2 cellular contexts compared by ENCODE assay signal in the genomic region with DNA sequence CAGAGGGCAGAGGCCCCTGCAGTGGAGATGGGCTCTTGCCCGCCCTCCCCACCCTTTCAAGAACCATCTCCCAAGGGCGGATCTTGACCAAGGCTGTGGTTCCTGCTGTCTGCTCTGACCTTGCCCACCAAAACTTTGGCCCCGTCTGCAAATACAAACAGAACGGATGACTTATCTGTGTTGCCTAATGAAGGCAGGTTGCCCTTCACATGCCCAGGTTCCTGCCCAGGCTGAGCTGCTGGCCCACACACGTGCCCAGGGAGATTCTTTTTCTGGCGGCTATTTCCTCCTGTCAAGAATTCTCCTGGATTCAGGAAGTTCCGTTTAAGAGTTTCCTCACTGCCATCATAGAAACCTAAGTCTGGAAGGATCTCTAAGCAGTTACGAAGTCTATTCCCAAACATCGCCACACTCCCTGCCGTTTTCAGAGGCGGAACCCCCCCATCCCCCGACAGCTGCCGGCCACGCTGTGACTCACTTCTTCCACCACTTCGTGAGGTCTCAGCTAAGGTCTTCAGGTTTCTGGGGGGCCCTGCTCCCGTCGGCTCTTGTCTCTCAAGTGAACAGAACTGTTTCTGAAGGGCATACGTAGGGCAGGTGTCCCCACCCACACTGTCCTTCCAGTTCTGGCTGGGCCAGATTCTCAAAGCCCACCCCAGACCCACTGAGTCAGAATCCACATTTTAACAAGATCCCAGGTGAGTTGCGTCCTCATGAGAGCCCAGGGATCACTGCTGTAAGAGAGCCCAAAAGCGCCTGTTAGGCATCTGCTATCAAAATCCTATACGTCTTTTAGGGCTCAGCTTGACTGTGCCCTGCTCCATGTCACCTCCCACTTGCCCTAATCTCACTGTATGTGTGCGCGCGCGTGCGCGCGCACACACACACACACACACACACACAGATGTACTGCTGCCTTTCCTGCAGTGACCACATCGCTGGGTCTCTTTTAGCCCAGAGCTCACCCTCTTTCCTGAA.
A peak's percentile ranks its signal among the peaks of the same experiment; 100 is the strongest.
TF ChIP-seq lines count a peak whose summit lies in the region.

No MANE protein-coding gene starts in this region.

TF ChIP-seq in GM23338, 12 proteins besides CTCF, POLR2A, EP300 and RAD21 (continues in another document):
- TF ChIP-seq EZH2 (IDR thresholded peaks at IDR 0.05; ENCODE audit: low read depth, unreplicated experiment) = no peak
- no peak for TF ChIP-seq JUNB (IDR thresholded peaks at IDR 0.05; ENCODE audit: unreplicated experiment)
- no peak for TF ChIP-seq ZNF331 (CRISPR knock-in tag; IDR thresholded peaks at IDR 0.05; ENCODE audit: low read depth)
- no peak for TF ChIP-seq STAT1 (IDR thresholded peaks at IDR 0.05; ENCODE audit: unreplicated experiment)
- no peak for TF ChIP-seq NANOG (IDR thresholded peaks at IDR 0.05; ENCODE audit: borderline replicate concordance)
- no peak for TF ChIP-seq CREB1 (CRISPR knock-in tag; IDR thresholded peaks at IDR 0.05; ENCODE audit: low read depth)
- no peak for TF ChIP-seq POLR2AphosphoS5 (IDR thresholded peaks at IDR 0.05; ENCODE audit: low read depth)
- TF ChIP-seq ZNF114 (CRISPR knock-in tag; IDR thresholded peaks at IDR 0.05) = no peak
- TF ChIP-seq, protein P1, sequence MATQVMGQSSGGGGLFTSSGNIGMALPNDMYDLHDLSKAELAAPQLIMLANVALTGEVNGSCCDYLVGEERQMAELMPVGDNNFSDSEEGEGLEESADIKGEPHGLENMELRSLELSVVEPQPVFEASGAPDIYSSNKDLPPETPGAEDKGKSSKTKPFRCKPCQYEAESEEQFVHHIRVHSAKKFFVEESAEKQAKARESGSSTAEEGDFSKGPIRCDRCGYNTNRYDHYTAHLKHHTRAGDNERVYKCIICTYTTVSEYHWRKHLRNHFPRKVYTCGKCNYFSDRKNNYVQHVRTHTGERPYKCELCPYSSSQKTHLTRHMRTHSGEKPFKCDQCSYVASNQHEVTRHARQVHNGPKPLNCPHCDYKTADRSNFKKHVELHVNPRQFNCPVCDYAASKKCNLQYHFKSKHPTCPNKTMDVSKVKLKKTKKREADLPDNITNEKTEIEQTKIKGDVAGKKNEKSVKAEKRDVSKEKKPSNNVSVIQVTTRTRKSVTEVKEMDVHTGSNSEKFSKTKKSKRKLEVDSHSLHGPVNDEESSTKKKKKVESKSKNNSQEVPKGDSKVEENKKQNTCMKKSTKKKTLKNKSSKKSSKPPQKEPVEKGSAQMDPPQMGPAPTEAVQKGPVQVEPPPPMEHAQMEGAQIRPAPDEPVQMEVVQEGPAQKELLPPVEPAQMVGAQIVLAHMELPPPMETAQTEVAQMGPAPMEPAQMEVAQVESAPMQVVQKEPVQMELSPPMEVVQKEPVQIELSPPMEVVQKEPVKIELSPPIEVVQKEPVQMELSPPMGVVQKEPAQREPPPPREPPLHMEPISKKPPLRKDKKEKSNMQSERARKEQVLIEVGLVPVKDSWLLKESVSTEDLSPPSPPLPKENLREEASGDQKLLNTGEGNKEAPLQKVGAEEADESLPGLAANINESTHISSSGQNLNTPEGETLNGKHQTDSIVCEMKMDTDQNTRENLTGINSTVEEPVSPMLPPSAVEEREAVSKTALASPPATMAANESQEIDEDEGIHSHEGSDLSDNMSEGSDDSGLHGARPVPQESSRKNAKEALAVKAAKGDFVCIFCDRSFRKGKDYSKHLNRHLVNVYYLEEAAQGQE (IDR thresholded peaks at IDR 0.05; ENCODE audit: unreplicated experiment) = no peak
- no peak for TF ChIP-seq EZH2phosphoT487 (IDR thresholded peaks at IDR 0.05; ENCODE audit: unreplicated experiment)
- TF ChIP-seq, protein P2, sequence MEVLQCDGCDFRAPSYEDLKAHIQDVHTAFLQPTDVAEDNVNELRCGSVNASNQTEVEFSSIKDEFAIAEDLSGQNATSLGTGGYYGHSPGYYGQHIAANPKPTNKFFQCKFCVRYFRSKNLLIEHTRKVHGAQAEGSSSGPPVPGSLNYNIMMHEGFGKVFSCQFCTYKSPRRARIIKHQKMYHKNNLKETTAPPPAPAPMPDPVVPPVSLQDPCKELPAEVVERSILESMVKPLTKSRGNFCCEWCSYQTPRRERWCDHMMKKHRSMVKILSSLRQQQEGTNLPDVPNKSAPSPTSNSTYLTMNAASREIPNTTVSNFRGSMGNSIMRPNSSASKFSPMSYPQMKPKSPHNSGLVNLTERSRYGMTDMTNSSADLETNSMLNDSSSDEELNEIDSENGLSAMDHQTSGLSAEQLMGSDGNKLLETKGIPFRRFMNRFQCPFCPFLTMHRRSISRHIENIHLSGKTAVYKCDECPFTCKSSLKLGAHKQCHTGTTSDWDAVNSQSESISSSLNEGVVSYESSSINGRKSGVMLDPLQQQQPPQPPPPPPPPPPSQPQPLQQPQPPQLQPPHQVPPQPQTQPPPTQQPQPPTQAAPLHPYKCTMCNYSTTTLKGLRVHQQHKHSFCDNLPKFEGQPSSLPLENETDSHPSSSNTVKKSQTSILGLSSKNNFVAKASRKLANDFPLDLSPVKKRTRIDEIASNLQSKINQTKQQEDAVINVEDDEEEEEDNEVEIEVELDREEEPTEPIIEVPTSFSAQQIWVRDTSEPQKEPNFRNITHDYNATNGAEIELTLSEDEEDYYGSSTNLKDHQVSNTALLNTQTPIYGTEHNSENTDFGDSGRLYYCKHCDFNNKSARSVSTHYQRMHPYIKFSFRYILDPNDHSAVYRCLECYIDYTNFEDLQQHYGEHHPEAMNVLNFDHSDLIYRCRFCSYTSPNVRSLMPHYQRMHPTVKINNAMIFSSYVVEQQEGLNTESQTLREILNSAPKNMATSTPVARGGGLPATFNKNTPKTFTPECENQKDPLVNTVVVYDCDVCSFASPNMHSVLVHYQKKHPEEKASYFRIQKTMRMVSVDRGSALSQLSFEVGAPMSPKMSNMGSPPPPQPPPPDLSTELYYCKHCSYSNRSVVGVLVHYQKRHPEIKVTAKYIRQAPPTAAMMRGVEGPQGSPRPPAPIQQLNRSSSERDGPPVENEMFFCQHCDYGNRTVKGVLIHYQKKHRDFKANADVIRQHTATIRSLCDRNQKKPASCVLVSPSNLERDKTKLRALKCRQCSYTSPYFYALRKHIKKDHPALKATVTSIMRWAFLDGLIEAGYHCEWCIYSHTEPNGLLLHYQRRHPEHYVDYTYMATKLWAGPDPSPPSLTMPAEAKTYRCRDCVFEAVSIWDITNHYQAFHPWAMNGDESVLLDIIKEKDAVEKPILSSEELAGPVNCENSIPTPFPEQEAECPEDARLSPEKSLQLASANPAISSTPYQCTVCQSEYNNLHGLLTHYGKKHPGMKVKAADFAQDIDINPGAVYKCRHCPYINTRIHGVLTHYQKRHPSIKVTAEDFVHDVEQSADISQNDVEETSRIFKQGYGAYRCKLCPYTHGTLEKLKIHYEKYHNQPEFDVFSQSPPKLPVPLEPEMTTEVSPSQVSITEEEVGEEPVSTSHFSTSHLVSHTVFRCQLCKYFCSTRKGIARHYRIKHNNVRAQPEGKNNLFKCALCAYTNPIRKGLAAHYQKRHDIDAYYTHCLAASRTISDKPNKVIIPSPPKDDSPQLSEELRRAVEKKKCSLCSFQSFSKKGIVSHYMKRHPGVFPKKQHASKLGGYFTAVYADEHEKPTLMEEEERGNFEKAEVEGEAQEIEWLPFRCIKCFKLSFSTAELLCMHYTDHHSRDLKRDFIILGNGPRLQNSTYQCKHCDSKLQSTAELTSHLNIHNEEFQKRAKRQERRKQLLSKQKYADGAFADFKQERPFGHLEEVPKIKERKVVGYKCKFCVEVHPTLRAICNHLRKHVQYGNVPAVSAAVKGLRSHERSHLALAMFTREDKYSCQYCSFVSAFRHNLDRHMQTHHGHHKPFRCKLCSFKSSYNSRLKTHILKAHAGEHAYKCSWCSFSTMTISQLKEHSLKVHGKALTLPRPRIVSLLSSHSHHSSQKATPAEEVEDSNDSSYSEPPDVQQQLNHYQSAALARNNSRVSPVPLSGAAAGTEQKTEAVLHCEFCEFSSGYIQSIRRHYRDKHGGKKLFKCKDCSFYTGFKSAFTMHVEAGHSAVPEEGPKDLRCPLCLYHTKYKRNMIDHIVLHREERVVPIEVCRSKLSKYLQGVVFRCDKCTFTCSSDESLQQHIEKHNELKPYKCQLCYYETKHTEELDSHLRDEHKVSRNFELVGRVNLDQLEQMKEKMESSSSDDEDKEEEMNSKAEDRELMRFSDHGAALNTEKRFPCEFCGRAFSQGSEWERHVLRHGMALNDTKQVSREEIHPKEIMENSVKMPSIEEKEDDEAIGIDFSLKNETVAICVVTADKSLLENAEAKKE (CRISPR knock-in tag; IDR thresholded peaks at IDR 0.05) = no peak

TF ChIP-seq in H1, 55 proteins besides CTCF, POLR2A, EP300 and RAD21:
- TF ChIP-seq TAF1 (IDR thresholded peaks at IDR 0.05; ENCODE audit: low read depth, low read length) (no peak), KDM4A (IDR thresholded peaks at IDR 0.05; ENCODE audit: low read depth, low read length, severe bottlenecking) (no peak), HDAC2 (IDR thresholded peaks at IDR 0.05; ENCODE audit: borderline replicate concordance in 1 of 2, low read depth in 2 of 2, low read length in 2 of 2) (no peak), JUND (IDR thresholded peaks at IDR 0.05; ENCODE audit: low read length) (peak; percentile 79), KDM1A (IDR thresholded peaks at IDR 0.05; ENCODE audit: borderline replicate concordance, low read length) (no peak), CTBP2 (IDR thresholded peaks at IDR 0.05; ENCODE audit: borderline replicate concordance, insufficient read depth, insufficient read length, low read length) (no peak), TEAD4 (IDR thresholded peaks at IDR 0.05; ENCODE audit: low read depth, low read length) (no peak), BACH1 (IDR thresholded peaks at IDR 0.05; ENCODE audit: low read length) (no peak)
- TF ChIP-seq, protein P3, sequence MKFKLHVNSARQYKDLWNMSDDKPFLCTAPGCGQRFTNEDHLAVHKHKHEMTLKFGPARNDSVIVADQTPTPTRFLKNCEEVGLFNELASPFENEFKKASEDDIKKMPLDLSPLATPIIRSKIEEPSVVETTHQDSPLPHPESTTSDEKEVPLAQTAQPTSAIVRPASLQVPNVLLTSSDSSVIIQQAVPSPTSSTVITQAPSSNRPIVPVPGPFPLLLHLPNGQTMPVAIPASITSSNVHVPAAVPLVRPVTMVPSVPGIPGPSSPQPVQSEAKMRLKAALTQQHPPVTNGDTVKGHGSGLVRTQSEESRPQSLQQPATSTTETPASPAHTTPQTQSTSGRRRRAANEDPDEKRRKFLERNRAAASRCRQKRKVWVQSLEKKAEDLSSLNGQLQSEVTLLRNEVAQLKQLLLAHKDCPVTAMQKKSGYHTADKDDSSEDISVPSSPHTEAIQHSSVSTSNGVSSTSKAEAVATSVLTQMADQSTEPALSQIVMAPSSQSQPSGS (IDR thresholded peaks at IDR 0.05; ENCODE audit: low read length) = no peak
